Comparison of ENCODE assay signal across 1 cellular context in the genomic region with DNA sequence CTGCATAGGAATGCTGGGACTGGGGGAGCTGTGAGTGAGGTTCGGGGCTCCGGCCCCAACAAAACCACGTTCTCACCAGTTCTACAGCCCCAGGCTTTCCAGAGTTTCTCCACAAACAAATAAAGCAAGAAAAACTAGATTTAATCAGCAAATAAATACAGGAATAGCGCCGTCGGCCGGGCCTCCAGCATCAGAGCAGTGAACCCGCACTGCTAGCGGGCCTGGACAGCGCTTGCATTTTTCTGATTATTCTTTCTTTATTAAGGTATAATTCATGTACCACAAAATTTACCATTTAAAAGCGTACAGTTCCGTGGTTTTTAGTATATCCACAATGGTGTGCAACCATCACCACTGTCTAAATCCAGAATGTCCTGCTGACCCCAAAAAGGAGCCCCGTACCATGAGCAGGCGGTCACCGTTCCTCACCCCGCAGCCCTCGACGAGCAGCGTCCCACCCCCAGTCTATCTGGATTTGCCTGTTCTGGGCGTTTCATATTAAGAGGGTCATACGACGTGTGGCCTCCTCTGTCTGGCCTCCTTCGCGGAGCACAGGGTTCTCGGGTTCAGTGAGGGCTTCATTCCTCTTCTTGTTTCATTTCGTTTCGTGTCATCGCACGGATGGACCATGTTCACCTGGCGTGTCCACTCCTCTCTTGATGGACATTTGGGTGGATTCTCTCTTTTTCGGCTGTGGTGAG.
TF ChIP-seq lines count a peak whose summit lies in the region.

No MANE protein-coding gene starts in this region.

TF ChIP-seq in WTC11, 78 proteins besides CTCF, POLR2A, EP300 and RAD21 (continued from another document):
- TF ChIP-seq, protein P1, sequence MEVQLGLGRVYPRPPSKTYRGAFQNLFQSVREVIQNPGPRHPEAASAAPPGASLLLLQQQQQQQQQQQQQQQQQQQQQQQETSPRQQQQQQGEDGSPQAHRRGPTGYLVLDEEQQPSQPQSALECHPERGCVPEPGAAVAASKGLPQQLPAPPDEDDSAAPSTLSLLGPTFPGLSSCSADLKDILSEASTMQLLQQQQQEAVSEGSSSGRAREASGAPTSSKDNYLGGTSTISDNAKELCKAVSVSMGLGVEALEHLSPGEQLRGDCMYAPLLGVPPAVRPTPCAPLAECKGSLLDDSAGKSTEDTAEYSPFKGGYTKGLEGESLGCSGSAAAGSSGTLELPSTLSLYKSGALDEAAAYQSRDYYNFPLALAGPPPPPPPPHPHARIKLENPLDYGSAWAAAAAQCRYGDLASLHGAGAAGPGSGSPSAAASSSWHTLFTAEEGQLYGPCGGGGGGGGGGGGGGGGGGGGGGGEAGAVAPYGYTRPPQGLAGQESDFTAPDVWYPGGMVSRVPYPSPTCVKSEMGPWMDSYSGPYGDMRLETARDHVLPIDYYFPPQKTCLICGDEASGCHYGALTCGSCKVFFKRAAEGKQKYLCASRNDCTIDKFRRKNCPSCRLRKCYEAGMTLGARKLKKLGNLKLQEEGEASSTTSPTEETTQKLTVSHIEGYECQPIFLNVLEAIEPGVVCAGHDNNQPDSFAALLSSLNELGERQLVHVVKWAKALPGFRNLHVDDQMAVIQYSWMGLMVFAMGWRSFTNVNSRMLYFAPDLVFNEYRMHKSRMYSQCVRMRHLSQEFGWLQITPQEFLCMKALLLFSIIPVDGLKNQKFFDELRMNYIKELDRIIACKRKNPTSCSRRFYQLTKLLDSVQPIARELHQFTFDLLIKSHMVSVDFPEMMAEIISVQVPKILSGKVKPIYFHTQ (CRISPR knock-in tag; IDR thresholded peaks at IDR 0.05): no peak
- no peak for TF ChIP-seq ZNF423 (CRISPR knock-in tag; IDR thresholded peaks at IDR 0.05)
